In genomic region chr4:185192059-185192458, GRCh38 we compare ENCODE assay signal across 1 cellular context.
TF ChIP-seq lines count a peak whose summit lies in the region.

No MANE protein-coding gene starts in this region.

TF ChIP-seq in GM12878, 131 proteins besides CTCF, POLR2A, EP300 and RAD21:
- TF ChIP-seq ATF7 (IDR thresholded peaks at IDR 0.05; ENCODE audit: low read depth): peak; percentile 57
- TF ChIP-seq RUNX3 (IDR thresholded peaks at IDR 0.05; ENCODE audit: low read length): peak; percentile 76
- peak in 1 of 2 experiments; percentile 40; a peak in 1 of 4 replicates for TF ChIP-seq IKZF2 (IDR thresholded peaks at IDR 0.05)
- TF ChIP-seq MEF2B (IDR thresholded peaks at IDR 0.05; ENCODE audit: partially characterized antibody, poor library complexity, severe bottlenecking): peak; percentile 62
- no peak for TF ChIP-seq HSF1 (IDR thresholded peaks at IDR 0.05; ENCODE audit: low read depth, low read length)
- peak in 1 of 2 experiments; percentile 11; a peak in 1 of 4 replicates for TF ChIP-seq BHLHE40 (IDR thresholded peaks at IDR 0.05; ENCODE audit: borderline replicate concordance in 1 of 2, low read depth in 2 of 2, low read length in 1 of 2)
- TF ChIP-seq ZBTB4 (CRISPR knock-in tag; IDR thresholded peaks at IDR 0.05): no peak
- 0 out of 2 replicates have a peak, but pooled peaks have one; percentile 24 for TF ChIP-seq PKNOX1 (IDR thresholded peaks at IDR 0.05)
